Comparison of ENCODE assay signal across 19 cellular contexts in the genomic region with DNA sequence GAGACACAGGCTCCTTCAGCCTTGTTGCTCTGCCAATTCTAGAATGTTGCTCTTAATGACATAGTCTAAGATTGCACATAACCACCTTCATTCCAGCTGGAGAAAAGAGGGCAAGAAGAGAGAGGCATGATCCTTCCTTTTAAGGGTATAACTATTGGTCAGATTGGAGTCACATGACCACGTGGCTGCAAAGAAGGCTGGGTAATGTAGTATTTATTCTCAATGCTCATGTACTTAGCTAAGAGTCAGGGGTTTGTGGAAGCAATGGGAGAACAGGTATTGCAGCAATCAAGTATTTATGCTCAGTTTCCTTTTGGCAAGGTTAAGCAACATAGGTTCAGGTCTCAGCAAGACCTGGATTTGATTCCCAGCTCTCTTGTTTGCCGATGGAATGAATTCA.
DNase-seq lines count a peak whose midpoint lies in the region; ATAC-seq, FAIRE-seq and TF ChIP-seq lines count a peak whose summit lies in the region.
"Had no signal": no experiment of that assay in that cellular context is flagged by ENCODE, and none has a peak within 500 bp of the region (broad histone marks: within the 10 kb centered on the region; RNA-seq: fewer than 3 reads in every experiment).

No MANE protein-coding gene starts in this region.

- H2AFZ ChIP-seq in GM23248 (no peak overlapping the region), IMR-90 (replicated peaks; ENCODE audit: low read length, poor library complexity) (no peak overlapping the region)

- no peak for TF ChIP-seq CTCF in IMR-90 (conservative IDR thresholded peaks at IDR 0.05; ENCODE audit: low read depth, low read length)

- CTCF ChIA-PET in IMR-90 (lab: Yijun Ruan, JAX), result interaction anchor here (0.5 to 0.7 kb wide), 2 partner anchors 9 to 629 kb away, joined by 3 to 7 read pairs; no protein-coding TSS in a partner anchor

- ATAC-seq in IMR-90 (ENCODE audit: low read depth) (no peak), GM21526 (IDR thresholded peaks at IDR 0.05; ENCODE audit: low FRiP score, unreplicated experiment) (no peak), GM21737 (IDR thresholded peaks at IDR 0.05; ENCODE audit: unreplicated experiment) (no peak)
- ATAC-seq: natural killer cell treated with Interleukin-12 subunit alpha and Interleukin-12 subunit beta and Interleukin-15 and Interleukin-18, amount 100 ng/mL, for 72 hours; psoas muscle; stimulated activated effector memory CD8-positive, alpha-beta T cell treated with anti-CD3 and anti-CD28 coated beads, Interleukin-12 subunit alpha, Interleukin-12 subunit beta, amount 100 ng/mL, for 72 hours had no signal

- H3K18ac ChIP-seq in IMR-90 (ENCODE audit: low read depth, low read length), result no peak overlapping the region

- DNase-seq in GM23248 (peak; percentile 8), IMR-90 (no peak), amniotic epithelial cell (ENCODE audit: low read depth) (peak; percentile 53), hepatic stellate cell (ENCODE audit: low spot score) (peak; percentile 8), frontal cortex (ENCODE audit: low spot score in 2 of 2) (no peak), GM12891 (ENCODE audit: insufficient read length, low spot score) (no peak)
- DNase-seq: activated CD4-positive, alpha-beta T cell treated with anti-CD3 and anti-CD28 coated beads, Interleukin-2, amount 50 U/mL, for 1 hour; activated T-cell treated with anti-CD3 and anti-CD28 coated beads, Interleukin-2, amount 50 U/mL, for 1 hour; caudate nucleus; NCI-H1048; psoas muscle; spleen had no signal

- no peaks in the 10 kb centered on the region for H3K79me1 ChIP-seq in IMR-90 (ENCODE audit: low read depth in 1 of 2, low read length in 2 of 2)

- POLR2A ChIA-PET in IMR-90 (lab: Charles Lee; ENCODE audit: unreplicated experiment), result no interaction called here

- no peaks in the 10 kb centered on the region for H3K9me3 ChIP-seq in GM23248 (ENCODE audit: low read depth)
- H3K9me3 ChIP-seq in IMR-90 (ENCODE audit: control insufficient read depth, insufficient read depth, low read length), result 0 out of 2 replicates have a peak, but pooled peaks cover 2% of the 10 kb centered on the region
- H3K9me3 ChIP-seq: psoas muscle had no signal

- H4K20me1 ChIP-seq in GM23248 (ENCODE audit: insufficient read depth) (no peaks in the 10 kb centered on the region), IMR-90 (ENCODE audit: insufficient read depth, low read length) (no peaks in the 10 kb centered on the region)

- H3K56ac ChIP-seq in IMR-90 (ENCODE audit: extremely low read depth, insufficient read depth, low read length), result no peak overlapping the region

- intact Hi-C loops in IMR-90 (cut with micrococcal nuclease), result no loop called here

- H4K91ac ChIP-seq in IMR-90 (ENCODE audit: insufficient read depth, low read depth, low read length), result no peak overlapping the region

- no peaks in the 10 kb centered on the region for H3K9me1 ChIP-seq in IMR-90 (ENCODE audit: insufficient read depth, low read length)

- H2AK9ac ChIP-seq in IMR-90 (replicated peaks; ENCODE audit: low read depth, low read length, poor library complexity), result no peak overlapping the region

- H3K36me3 ChIP-seq in GM23248 (ENCODE audit: low read depth), result no peaks in the 10 kb centered on the region
- no peaks in the 10 kb centered on the region for H3K36me3 ChIP-seq in IMR-90 (ENCODE audit: control insufficient read depth, insufficient read depth, low read length)
- H3K36me3 ChIP-seq: SJSA1, spleen, tibial nerve had no signal

- TF ChIP-seq POLR2A in IMR-90 (IDR thresholded peaks at IDR 0.05; ENCODE audit: low read depth, low read length) (no peak), GM12891 (IDR thresholded peaks at IDR 0.05; ENCODE audit: low read depth, low read length) (no peak)

- H3K27me3 ChIP-seq in GM23248 (replicated peaks; ENCODE audit: insufficient read depth) (no peaks in the 10 kb centered on the region), IMR-90 (ENCODE audit: control insufficient read depth, insufficient read depth, low read length) (no peaks in the 10 kb centered on the region)
- H3K27me3 ChIP-seq: SJSA1, spleen, tibial nerve had no signal

- no peaks in the 10 kb centered on the region for H3F3A ChIP-seq in GM23248 (ENCODE audit: insufficient read depth)

- no peak overlapping the region for H4K8ac ChIP-seq in IMR-90 (ENCODE audit: low read depth in 2 of 2, low read length in 2 of 2)

- H3K23ac ChIP-seq in IMR-90 (ENCODE audit: low read depth, low read length), result no peak overlapping the region

- no peak overlapping the region for H2BK5ac ChIP-seq in IMR-90 (ENCODE audit: low read depth, low read length, poor library complexity, severe bottlenecking)

- H2BK20ac ChIP-seq in IMR-90 (ENCODE audit: low read depth, low read length), result no peak overlapping the region

- in situ Hi-C loops in GM23248 (cut with MboI), result no loop called here
- in situ Hi-C loops in IMR-90 (cut with MboI; ENCODE audit: low sequenced_read_pairs), result no loop called here

- H3K4me1 ChIP-seq in GM23248 (ENCODE audit: insufficient read depth) (no peaks in the 10 kb centered on the region), IMR-90 (ENCODE audit: control insufficient read depth, insufficient read depth, low read length) (peaks cover 2% of the 10 kb centered on the region)
- H3K4me1 ChIP-seq: psoas muscle, spleen, tibial nerve had no signal

- WGBS in GM23248 (ENCODE audit: low coverage in 1 of 2, low lambda C conversion rate in 2 of 2, missing lambda C conversion rate in 2 of 2), 2 experiments, result 55 to 56% methylated on average over 2 of the region's 2 CpGs
- WGBS in IMR-90 (ENCODE audit: extremely low coverage in 2 of 2, insufficient read length in 1 of 2), 2 experiments, result no CpG with 5 or more reads among the region's 2 CpGs

- H2BK15ac ChIP-seq in IMR-90 (ENCODE audit: low read depth, low read length), result no peak overlapping the region

- dilution Hi-C loops in IMR-90 (cut with HindIII; ENCODE audit: low sequenced_read_pairs, unreplicated experiment), result no loop called here

- no peaks in the 10 kb centered on the region for H3K9me2 ChIP-seq in GM23248 (ENCODE audit: insufficient read depth)

- H2BK120ac ChIP-seq in IMR-90 (ENCODE audit: low read depth, low read length), result no peak overlapping the region

- no peak overlapping the region for H4K5ac ChIP-seq in IMR-90 (ENCODE audit: low read depth, low read length)

- no peak for TF ChIP-seq RAD21 in IMR-90 (IDR thresholded peaks at IDR 0.05; ENCODE audit: low read length)

- BruUV-seq in IMR-90 (replicated peaks; lab: Mats Ljungman, UMichigan), result no TSS peak

- H3K4me3 ChIP-seq in GM23248 (no peak overlapping the region), IMR-90 (ENCODE audit: insufficient read depth, low read depth, low read length) (no peak overlapping the region)
- H3K4me3 ChIP-seq: psoas muscle, SJSA1, spleen, tibial nerve had no signal

- no peaks in the 10 kb centered on the region for H3K79me2 ChIP-seq in GM23248 (ENCODE audit: insufficient read depth)

- FAIRE-seq in frontal cortex (lab: Jason Lieb, UNC), result no peak
- FAIRE-seq in GM12891 (lab: Jason Lieb, UNC), result no peak
- FAIRE-seq: TTC549 had no signal

- H3K9ac ChIP-seq in GM23248 (no peak overlapping the region), IMR-90 (ENCODE audit: low read depth, low read length) (no peak overlapping the region)

- no peak overlapping the region for H3K4ac ChIP-seq in IMR-90 (ENCODE audit: low read depth, low read length)

- H3K4me2 ChIP-seq in GM23248 (ENCODE audit: unreplicated experiment) (no peak overlapping the region), IMR-90 (ENCODE audit: low read depth, low read length) (no peak overlapping the region)

- no peak overlapping the region for H3K14ac ChIP-seq in IMR-90 (replicated peaks; ENCODE audit: low read depth, low read length)

- no peak overlapping the region for H2AK5ac ChIP-seq in IMR-90 (ENCODE audit: low read depth, low read length)

- H3K27ac ChIP-seq in GM23248 (no peak overlapping the region), IMR-90 (ENCODE audit: insufficient read depth, low read length) (no peak overlapping the region)
- H3K27ac ChIP-seq: psoas muscle, SJSA1, spleen, tibial nerve had no signal

TF ChIP-seq in IMR-90, 13 proteins besides CTCF, POLR2A, EP300 and RAD21:
- TF ChIP-seq MXI1 (IDR thresholded peaks at IDR 0.05; ENCODE audit: borderline replicate concordance, low read depth, low read length), result no peak
- no peak for TF ChIP-seq BHLHE40 (IDR thresholded peaks at IDR 0.05; ENCODE audit: low read depth, low read length)
- TF ChIP-seq USF2 (IDR thresholded peaks at IDR 0.05; ENCODE audit: low read depth, low read length), result peak; percentile 55; the same call in 1 of the 2 replicates

TF ChIP-seq in GM12891, 5 proteins besides CTCF, POLR2A, EP300 and RAD21:
- TF ChIP-seq PAX5 (IDR thresholded peaks at IDR 0.05; ENCODE audit: insufficient read depth, low read length, severe bottlenecking) (no peak), POLR2AphosphoS5 (IDR thresholded peaks at IDR 0.05; ENCODE audit: low read depth, low read length) (no peak)

Comparison
In these comparisons a context has a peak if more than half of its experiments do, and no peak if none do; other contexts are left out.
1. DNase-seq: peak in GM23248 (single experiment), amniotic epithelial cell (single experiment) and hepatic stellate cell (single experiment); none in IMR-90 (single experiment), frontal cortex (0 of 2) and GM12891 (single experiment).